Comparison of ENCODE assay signal across 1 cellular context in genomic region chr5:53360811-53361210, GRCh38.
TF ChIP-seq lines count a peak whose summit lies in the region.

No MANE protein-coding gene starts in this region.

TF ChIP-seq in SK-N-SH, 30 proteins besides CTCF, POLR2A, EP300 and RAD21 (continued from another document):
- TF ChIP-seq, protein P1, sequence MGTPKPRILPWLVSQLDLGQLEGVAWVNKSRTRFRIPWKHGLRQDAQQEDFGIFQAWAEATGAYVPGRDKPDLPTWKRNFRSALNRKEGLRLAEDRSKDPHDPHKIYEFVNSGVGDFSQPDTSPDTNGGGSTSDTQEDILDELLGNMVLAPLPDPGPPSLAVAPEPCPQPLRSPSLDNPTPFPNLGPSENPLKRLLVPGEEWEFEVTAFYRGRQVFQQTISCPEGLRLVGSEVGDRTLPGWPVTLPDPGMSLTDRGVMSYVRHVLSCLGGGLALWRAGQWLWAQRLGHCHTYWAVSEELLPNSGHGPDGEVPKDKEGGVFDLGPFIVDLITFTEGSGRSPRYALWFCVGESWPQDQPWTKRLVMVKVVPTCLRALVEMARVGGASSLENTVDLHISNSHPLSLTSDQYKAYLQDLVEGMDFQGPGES (IDR thresholded peaks at IDR 0.05; ENCODE audit: low read depth, low read length): no peak
- TF ChIP-seq FOXM1 (IDR thresholded peaks at IDR 0.05; ENCODE audit: low read depth) (peak; percentile 95; the same call in 1 of the 2 replicates), TAF1 (IDR thresholded peaks at IDR 0.05; ENCODE audit: borderline replicate concordance, low read depth, low read length) (no peak), POLR2AphosphoS5 (IDR thresholded peaks at IDR 0.05; ENCODE audit: low read depth, low read length) (peak; percentile 85; the same call in 1 of the 2 replicates), RXRA (IDR thresholded peaks at IDR 0.05; ENCODE audit: borderline replicate concordance, low read depth) (peak; percentile 93), GABPA (IDR thresholded peaks at IDR 0.05; ENCODE audit: low read depth) (no peak), SIN3A (IDR thresholded peaks at IDR 0.05; ENCODE audit: borderline replicate concordance, low read depth, low read length) (no peak), USF2 (IDR thresholded peaks at IDR 0.05; ENCODE audit: borderline replicate concordance, low read depth, low read length) (no peak), TEAD4 (IDR thresholded peaks at IDR 0.05; ENCODE audit: borderline replicate concordance, insufficient read depth) (peak; percentile 92), ELF1 (IDR thresholded peaks at IDR 0.05) (no peak)
- TF ChIP-seq, protein P2, sequence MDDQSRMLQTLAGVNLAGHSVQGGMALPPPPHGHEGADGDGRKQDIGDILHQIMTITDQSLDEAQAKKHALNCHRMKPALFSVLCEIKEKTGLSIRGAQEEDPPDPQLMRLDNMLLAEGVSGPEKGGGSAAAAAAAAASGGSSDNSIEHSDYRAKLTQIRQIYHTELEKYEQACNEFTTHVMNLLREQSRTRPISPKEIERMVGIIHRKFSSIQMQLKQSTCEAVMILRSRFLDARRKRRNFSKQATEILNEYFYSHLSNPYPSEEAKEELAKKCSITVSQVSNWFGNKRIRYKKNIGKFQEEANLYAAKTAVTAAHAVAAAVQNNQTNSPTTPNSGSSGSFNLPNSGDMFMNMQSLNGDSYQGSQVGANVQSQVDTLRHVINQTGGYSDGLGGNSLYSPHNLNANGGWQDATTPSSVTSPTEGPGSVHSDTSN (IDR thresholded peaks at IDR 0.05): peak; percentile 94
- TF ChIP-seq, protein P3, sequence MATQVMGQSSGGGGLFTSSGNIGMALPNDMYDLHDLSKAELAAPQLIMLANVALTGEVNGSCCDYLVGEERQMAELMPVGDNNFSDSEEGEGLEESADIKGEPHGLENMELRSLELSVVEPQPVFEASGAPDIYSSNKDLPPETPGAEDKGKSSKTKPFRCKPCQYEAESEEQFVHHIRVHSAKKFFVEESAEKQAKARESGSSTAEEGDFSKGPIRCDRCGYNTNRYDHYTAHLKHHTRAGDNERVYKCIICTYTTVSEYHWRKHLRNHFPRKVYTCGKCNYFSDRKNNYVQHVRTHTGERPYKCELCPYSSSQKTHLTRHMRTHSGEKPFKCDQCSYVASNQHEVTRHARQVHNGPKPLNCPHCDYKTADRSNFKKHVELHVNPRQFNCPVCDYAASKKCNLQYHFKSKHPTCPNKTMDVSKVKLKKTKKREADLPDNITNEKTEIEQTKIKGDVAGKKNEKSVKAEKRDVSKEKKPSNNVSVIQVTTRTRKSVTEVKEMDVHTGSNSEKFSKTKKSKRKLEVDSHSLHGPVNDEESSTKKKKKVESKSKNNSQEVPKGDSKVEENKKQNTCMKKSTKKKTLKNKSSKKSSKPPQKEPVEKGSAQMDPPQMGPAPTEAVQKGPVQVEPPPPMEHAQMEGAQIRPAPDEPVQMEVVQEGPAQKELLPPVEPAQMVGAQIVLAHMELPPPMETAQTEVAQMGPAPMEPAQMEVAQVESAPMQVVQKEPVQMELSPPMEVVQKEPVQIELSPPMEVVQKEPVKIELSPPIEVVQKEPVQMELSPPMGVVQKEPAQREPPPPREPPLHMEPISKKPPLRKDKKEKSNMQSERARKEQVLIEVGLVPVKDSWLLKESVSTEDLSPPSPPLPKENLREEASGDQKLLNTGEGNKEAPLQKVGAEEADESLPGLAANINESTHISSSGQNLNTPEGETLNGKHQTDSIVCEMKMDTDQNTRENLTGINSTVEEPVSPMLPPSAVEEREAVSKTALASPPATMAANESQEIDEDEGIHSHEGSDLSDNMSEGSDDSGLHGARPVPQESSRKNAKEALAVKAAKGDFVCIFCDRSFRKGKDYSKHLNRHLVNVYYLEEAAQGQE (IDR thresholded peaks at IDR 0.05; ENCODE audit: low read depth, low read length): no peak
